Comparison of ENCODE assay signal across 1 cellular context in the genomic region with DNA sequence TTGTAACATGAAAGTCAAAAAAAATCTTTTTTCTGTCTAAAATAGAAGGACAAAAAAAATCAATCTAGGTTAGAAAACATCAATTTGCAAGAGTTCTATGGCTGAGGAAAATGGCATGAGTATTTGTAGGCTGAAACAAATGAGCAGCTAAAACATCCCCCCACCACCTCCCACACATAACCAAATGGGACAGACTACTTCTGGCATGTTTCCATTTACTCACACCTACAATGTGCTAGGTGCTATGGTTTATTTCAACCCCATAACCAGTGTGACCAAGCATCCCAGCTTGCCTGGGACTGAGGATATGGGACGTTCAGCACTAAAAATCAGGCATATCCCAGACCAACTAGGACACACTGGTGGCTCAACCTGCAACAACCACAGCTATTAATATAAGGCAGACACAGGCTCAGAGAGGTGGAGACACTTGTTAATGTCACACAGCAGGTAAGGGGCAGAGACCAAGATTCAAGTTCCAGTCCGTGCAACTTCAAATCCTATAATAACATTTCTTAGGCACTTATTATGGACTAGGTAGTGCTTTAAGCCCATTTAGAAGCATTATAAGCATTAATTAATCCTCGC.
A peak's percentile ranks its signal among the peaks of the same experiment; 100 is the strongest.
TF ChIP-seq lines count a peak whose summit lies in the region.

No MANE protein-coding gene starts in this region.

TF ChIP-seq in GM12878, 131 proteins besides CTCF, POLR2A, EP300 and RAD21 (continued from another document):
- peak; percentile 72 for TF ChIP-seq RUNX3 (IDR thresholded peaks at IDR 0.05; ENCODE audit: low read length)
- TF ChIP-seq MEF2A (IDR thresholded peaks at IDR 0.05; ENCODE audit: insufficient read depth, low read depth, low read length) = peak; percentile 68; the same call in 1 of the 2 replicates
- peak; percentile 27 for TF ChIP-seq MEF2B (IDR thresholded peaks at IDR 0.05; ENCODE audit: partially characterized antibody, poor library complexity, severe bottlenecking)
- TF ChIP-seq RFX5 (IDR thresholded peaks at IDR 0.05; ENCODE audit: low read depth, low read length) = no peak
- TF ChIP-seq NBN (IDR thresholded peaks at IDR 0.05) = 0 out of 2 replicates have a peak, but pooled peaks have one; percentile 30
- TF ChIP-seq NR2C2 (IDR thresholded peaks at IDR 0.05; ENCODE audit: borderline replicate concordance, control insufficient read depth, insufficient read length, low read depth) = no peak
- peak; percentile 83 for TF ChIP-seq ZNF217 (IDR thresholded peaks at IDR 0.05)
- TF ChIP-seq ATF7 (IDR thresholded peaks at IDR 0.05; ENCODE audit: low read depth) = peak; percentile 50; the same call in 1 of the 2 replicates
- TF ChIP-seq TBL1XR1 (IDR thresholded peaks at IDR 0.05; ENCODE audit: low read depth, low read length) = 0 out of 2 replicates have a peak, but pooled peaks have one; percentile 22
- TF ChIP-seq MTA2 (IDR thresholded peaks at IDR 0.05; ENCODE audit: low read depth) = peak; percentile 62
- no peak for TF ChIP-seq YBX1 (IDR thresholded peaks at IDR 0.05)
- no peak for TF ChIP-seq MYC (IDR thresholded peaks at IDR 0.05; ENCODE audit: insufficient read depth, insufficient read length, insufficient replicate concordance, low read length, severe bottlenecking)
- peak; percentile 46 for TF ChIP-seq SMAD1 (IDR thresholded peaks at IDR 0.05; ENCODE audit: low read depth, partially characterized antibody)
- no peak for TF ChIP-seq ZNF274 (IDR thresholded peaks at IDR 0.05; ENCODE audit: insufficient read depth, insufficient read length)
- TF ChIP-seq FOXM1 (IDR thresholded peaks at IDR 0.05; ENCODE audit: low read depth, low read length) = peak; percentile 30; the same call in 1 of the 2 replicates
- TF ChIP-seq STAT3 (IDR thresholded peaks at IDR 0.05; ENCODE audit: low read depth, low read length) = no peak
- no peak for TF ChIP-seq ZNF622 (IDR thresholded peaks at IDR 0.05)
- 0 out of 2 replicates have a peak, but pooled peaks have one; percentile 14 for TF ChIP-seq NR2F1 (conservative IDR thresholded peaks at IDR 0.05)
- TF ChIP-seq, protein P1, sequence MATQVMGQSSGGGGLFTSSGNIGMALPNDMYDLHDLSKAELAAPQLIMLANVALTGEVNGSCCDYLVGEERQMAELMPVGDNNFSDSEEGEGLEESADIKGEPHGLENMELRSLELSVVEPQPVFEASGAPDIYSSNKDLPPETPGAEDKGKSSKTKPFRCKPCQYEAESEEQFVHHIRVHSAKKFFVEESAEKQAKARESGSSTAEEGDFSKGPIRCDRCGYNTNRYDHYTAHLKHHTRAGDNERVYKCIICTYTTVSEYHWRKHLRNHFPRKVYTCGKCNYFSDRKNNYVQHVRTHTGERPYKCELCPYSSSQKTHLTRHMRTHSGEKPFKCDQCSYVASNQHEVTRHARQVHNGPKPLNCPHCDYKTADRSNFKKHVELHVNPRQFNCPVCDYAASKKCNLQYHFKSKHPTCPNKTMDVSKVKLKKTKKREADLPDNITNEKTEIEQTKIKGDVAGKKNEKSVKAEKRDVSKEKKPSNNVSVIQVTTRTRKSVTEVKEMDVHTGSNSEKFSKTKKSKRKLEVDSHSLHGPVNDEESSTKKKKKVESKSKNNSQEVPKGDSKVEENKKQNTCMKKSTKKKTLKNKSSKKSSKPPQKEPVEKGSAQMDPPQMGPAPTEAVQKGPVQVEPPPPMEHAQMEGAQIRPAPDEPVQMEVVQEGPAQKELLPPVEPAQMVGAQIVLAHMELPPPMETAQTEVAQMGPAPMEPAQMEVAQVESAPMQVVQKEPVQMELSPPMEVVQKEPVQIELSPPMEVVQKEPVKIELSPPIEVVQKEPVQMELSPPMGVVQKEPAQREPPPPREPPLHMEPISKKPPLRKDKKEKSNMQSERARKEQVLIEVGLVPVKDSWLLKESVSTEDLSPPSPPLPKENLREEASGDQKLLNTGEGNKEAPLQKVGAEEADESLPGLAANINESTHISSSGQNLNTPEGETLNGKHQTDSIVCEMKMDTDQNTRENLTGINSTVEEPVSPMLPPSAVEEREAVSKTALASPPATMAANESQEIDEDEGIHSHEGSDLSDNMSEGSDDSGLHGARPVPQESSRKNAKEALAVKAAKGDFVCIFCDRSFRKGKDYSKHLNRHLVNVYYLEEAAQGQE (IDR thresholded peaks at IDR 0.05; ENCODE audit: low read depth, low read length) = no peak
- TF ChIP-seq NFXL1 (IDR thresholded peaks at IDR 0.05; ENCODE audit: borderline replicate concordance) = 0 out of 2 replicates have a peak, but pooled peaks have one; percentile 56
- TF ChIP-seq, protein P2, sequence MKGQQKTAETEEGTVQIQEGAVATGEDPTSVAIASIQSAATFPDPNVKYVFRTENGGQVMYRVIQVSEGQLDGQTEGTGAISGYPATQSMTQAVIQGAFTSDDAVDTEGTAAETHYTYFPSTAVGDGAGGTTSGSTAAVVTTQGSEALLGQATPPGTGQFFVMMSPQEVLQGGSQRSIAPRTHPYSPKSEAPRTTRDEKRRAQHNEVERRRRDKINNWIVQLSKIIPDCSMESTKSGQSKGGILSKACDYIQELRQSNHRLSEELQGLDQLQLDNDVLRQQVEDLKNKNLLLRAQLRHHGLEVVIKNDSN (IDR thresholded peaks at IDR 0.05; ENCODE audit: borderline replicate concordance, extremely low read length, insufficient read depth, low read depth, low read length) = no peak
TF ChIP-seq in GM12878: peak in this region for 21.
